In the genomic region with DNA sequence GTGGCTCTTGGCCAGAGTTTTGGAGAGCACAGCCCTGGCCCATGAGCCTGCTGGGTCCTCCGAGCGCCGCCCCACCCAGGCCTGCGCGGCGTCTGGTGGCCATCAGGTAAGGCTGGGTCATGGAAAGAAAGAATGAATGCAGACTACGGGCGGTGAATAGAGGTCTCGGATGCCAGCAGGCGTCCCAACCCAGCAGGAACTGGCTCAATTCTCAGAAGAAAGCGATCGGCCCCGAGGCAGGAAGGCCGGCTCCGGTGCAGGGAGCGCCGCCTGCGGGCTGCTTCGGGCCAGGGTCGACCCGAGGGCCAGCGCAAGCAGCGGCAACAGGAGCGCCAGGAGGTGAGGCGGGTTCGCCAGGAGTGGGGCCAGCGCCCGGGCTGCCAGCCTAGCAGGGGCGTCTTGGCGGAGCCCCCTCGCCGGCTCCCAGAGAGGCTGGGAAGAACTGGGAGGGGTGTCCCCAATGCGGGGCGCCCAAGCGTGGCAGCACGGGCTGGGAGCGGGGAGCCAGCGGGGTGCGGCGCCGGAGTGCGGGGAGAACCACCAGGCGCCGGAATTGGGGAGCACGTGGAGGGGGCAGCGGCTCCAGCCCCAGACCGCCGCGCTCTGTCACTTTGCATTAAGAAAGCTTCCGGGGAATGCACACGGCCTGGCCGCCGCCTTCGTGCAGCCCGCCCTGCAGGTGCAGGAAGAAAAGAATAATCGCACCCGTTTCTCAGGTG, we compare ENCODE assay signal across 9 cellular contexts. TPM values are rescaled to one million over a fixed set of nuclear protein-coding genes. Genes with fewer than 3 reads are reported as not detected.
DNase-seq lines count a peak whose midpoint lies in the region; ATAC-seq and TF ChIP-seq lines count a peak whose summit lies in the region.
"Had no signal": no experiment of that assay in that cellular context is flagged by ENCODE, and none has a peak within 500 bp of the region (broad histone marks: within the 10 kb centered on the region; RNA-seq: fewer than 3 reads in every experiment).

No MANE protein-coding gene starts in this region.

- TF ChIP-seq RAD21 in IMR-90 (IDR thresholded peaks at IDR 0.05; ENCODE audit: low read length), result no peak

- DNase-seq in DMS153 (lab: John Stamatoyannopoulos, UW) (peak; percentile 52), IMR-90 (no peak), left colon (peak; percentile 63 to 70), upper lobe of right lung (peak; percentile 89), activated gamma-delta T cell (lab: John Stamatoyannopoulos, UW) (no peak), SIG-M5 treated with dmso at 0.1 percent for 504 hours (lab: John Stamatoyannopoulos, UW; ENCODE audit: unreplicated experiment) (no peak), NCI-H2227 (lab: John Stamatoyannopoulos, UW; ENCODE audit: unreplicated experiment) (no peak)

- TF ChIP-seq POLR2A in IMR-90 (IDR thresholded peaks at IDR 0.05; ENCODE audit: low read depth, low read length), result no peak

- H3K4me1 ChIP-seq in IMR-90 (ENCODE audit: control insufficient read depth, insufficient read depth, low read length) (no peaks in the 10 kb centered on the region), upper lobe of right lung (peaks cover 4% of the 10 kb centered on the region)

- POLR2A ChIA-PET in IMR-90 (lab: Charles Lee; ENCODE audit: unreplicated experiment), result no interaction called here

- no peak overlapping the region for H3K56ac ChIP-seq in IMR-90 (ENCODE audit: extremely low read depth, insufficient read depth, low read length)

- no peaks in the 10 kb centered on the region for H3K9me1 ChIP-seq in IMR-90 (ENCODE audit: insufficient read depth, low read length)

- no peak overlapping the region for H2BK15ac ChIP-seq in IMR-90 (ENCODE audit: low read depth, low read length)

- no peak overlapping the region for H4K8ac ChIP-seq in IMR-90 (ENCODE audit: low read depth in 2 of 2, low read length in 2 of 2)

- H3K4me2 ChIP-seq in IMR-90 (ENCODE audit: low read depth, low read length), result no peak overlapping the region

- in situ Hi-C loops in IMR-90 (cut with MboI; ENCODE audit: low sequenced_read_pairs), result no loop called here

- H3K14ac ChIP-seq in IMR-90 (replicated peaks; ENCODE audit: low read depth, low read length), result no peak overlapping the region

- H3K36me3 Mint-ChIP-seq in activated T-helper 17 cell treated with anti-CD3 and anti-CD28 coated beads, Interleukin-2, amount 50 U/mL, for 72 hours (ENCODE audit: low read depth), result no peaks in the 10 kb centered on the region

- H2AFZ ChIP-seq in IMR-90 (replicated peaks; ENCODE audit: low read length, poor library complexity), result peak overlapping the region; percentile 44

- intact Hi-C loops in IMR-90 (cut with micrococcal nuclease) (no loop called here), left colon (cut with DNase I, micrococcal nuclease) (no loop called here), upper lobe of right lung (cut with DNase I) (no loop called here)

- H3K27ac ChIP-seq in IMR-90 (ENCODE audit: insufficient read depth, low read length) (no peak overlapping the region), upper lobe of right lung (peak overlapping the region; percentile 80)

- no peak overlapping the region for H3K18ac ChIP-seq in IMR-90 (ENCODE audit: low read depth, low read length)

- H4K5ac ChIP-seq in IMR-90 (ENCODE audit: low read depth, low read length), result no peak overlapping the region

- peaks cover 27% of the 10 kb centered on the region for H3K27me3 Mint-ChIP-seq in activated T-helper 17 cell treated with anti-CD3 and anti-CD28 coated beads, Interleukin-2, amount 50 U/mL, for 72 hours

- no peak; the same call in 1 of the 2 replicates for ATAC-seq in IMR-90 (ENCODE audit: low read depth)
- peak; percentile 7 for ATAC-seq in activated T-helper 17 cell treated with anti-CD3 and anti-CD28 coated beads, Interleukin-2, amount 50 U/mL, for 72 hours (replicated peaks)
- peak; percentile 80 for ATAC-seq in left colon
- ATAC-seq in upper lobe of right lung, result peak; percentile 94

- peak overlapping the region; percentile 40 for H3K4me3 Mint-ChIP-seq in activated T-helper 17 cell treated with anti-CD3 and anti-CD28 coated beads, Interleukin-2, amount 50 U/mL, for 72 hours

- no peak overlapping the region for H2BK120ac ChIP-seq in IMR-90 (ENCODE audit: low read depth, low read length)

- CTCF ChIA-PET in IMR-90 (lab: Yijun Ruan, JAX), result no interaction called here

- no TSS peak for BruUV-seq in IMR-90 (replicated peaks; lab: Mats Ljungman, UMichigan)

- no peak overlapping the region for H3K4ac ChIP-seq in IMR-90 (ENCODE audit: low read depth, low read length)

- no peak for TF ChIP-seq CTCF in IMR-90 (conservative IDR thresholded peaks at IDR 0.05; ENCODE audit: low read depth, low read length)
- peak; percentile 46 for TF ChIP-seq CTCF in upper lobe of right lung (IDR thresholded peaks at IDR 0.05)

- H3K4me1 Mint-ChIP-seq in activated T-helper 17 cell treated with anti-CD3 and anti-CD28 coated beads, Interleukin-2, amount 50 U/mL, for 72 hours, result no peaks in the 10 kb centered on the region

- no peak overlapping the region for H2AK9ac ChIP-seq in IMR-90 (replicated peaks; ENCODE audit: low read depth, low read length, poor library complexity)

- H4K91ac ChIP-seq in IMR-90 (ENCODE audit: insufficient read depth, low read depth, low read length), result no peak overlapping the region

- H4K20me1 ChIP-seq in IMR-90 (ENCODE audit: insufficient read depth, low read length), result no peaks in the 10 kb centered on the region

- H3K23ac ChIP-seq in IMR-90 (ENCODE audit: low read depth, low read length), result no peak overlapping the region

- no peak overlapping the region for H2BK20ac ChIP-seq in IMR-90 (ENCODE audit: low read depth, low read length)

- H3K27me3 ChIP-seq in IMR-90 (ENCODE audit: control insufficient read depth, insufficient read depth, low read length), result peaks cover 12% of the 10 kb centered on the region
- peaks cover 14% of the 10 kb centered on the region for H3K27me3 ChIP-seq in upper lobe of right lung

- H3K4me3 ChIP-seq in IMR-90 (ENCODE audit: insufficient read depth, low read depth, low read length), result no peak overlapping the region
- peak overlapping the region; percentile 55 for H3K4me3 ChIP-seq in upper lobe of right lung

- no peaks in the 10 kb centered on the region for H3K9me3 ChIP-seq in IMR-90 (ENCODE audit: control insufficient read depth, insufficient read depth, low read length)
- H3K9me3 ChIP-seq in upper lobe of right lung, result peaks cover 4% of the 10 kb centered on the region

- 9% methylated on average over 31 of the region's 57 CpGs; no CpG with 5 or more reads in 1 of the 2 experiments for WGBS in IMR-90 (ENCODE audit: extremely low coverage in 2 of 2, insufficient read length in 1 of 2), 2 experiments

- H2AK5ac ChIP-seq in IMR-90 (ENCODE audit: low read depth, low read length), result no peak overlapping the region

- H3K9ac ChIP-seq in IMR-90 (ENCODE audit: low read depth, low read length), result no peak overlapping the region

- H2BK5ac ChIP-seq in IMR-90 (ENCODE audit: low read depth, low read length, poor library complexity, severe bottlenecking), result no peak overlapping the region

- H3K27ac Mint-ChIP-seq in activated T-helper 17 cell treated with anti-CD3 and anti-CD28 coated beads, Interleukin-2, amount 50 U/mL, for 72 hours, result no peak overlapping the region

- H3K36me3 ChIP-seq in IMR-90 (ENCODE audit: control insufficient read depth, insufficient read depth, low read length), result no peaks in the 10 kb centered on the region
- H3K36me3 ChIP-seq in upper lobe of right lung, result no peaks in the 10 kb centered on the region

- no peaks in the 10 kb centered on the region for H3K79me1 ChIP-seq in IMR-90 (ENCODE audit: low read depth in 1 of 2, low read length in 2 of 2)

- H3K9me3 Mint-ChIP-seq in activated T-helper 17 cell treated with anti-CD3 and anti-CD28 coated beads, Interleukin-2, amount 50 U/mL, for 72 hours, result no peaks in the 10 kb centered on the region

- dilution Hi-C loops in IMR-90 (cut with HindIII; ENCODE audit: low sequenced_read_pairs, unreplicated experiment), result no loop called here

TF ChIP-seq in IMR-90, 13 proteins besides CTCF, POLR2A, EP300 and RAD21:
- TF ChIP-seq USF2 (IDR thresholded peaks at IDR 0.05; ENCODE audit: low read depth, low read length) (no peak), MXI1 (IDR thresholded peaks at IDR 0.05; ENCODE audit: borderline replicate concordance, low read depth, low read length) (no peak), CEBPB (IDR thresholded peaks at IDR 0.05; ENCODE audit: low read depth, low read length) (no peak), SMC3 (IDR thresholded peaks at IDR 0.05; ENCODE audit: low read depth, low read length) (no peak), RCOR1 (IDR thresholded peaks at IDR 0.05; ENCODE audit: insufficient replicate concordance, low read length) (no peak), BHLHE40 (IDR thresholded peaks at IDR 0.05; ENCODE audit: low read depth, low read length) (no peak), NFE2L2 (IDR thresholded peaks at IDR 0.05; ENCODE audit: low read depth, low read length) (no peak), RFX5 (IDR thresholded peaks at IDR 0.05; ENCODE audit: low read depth, low read length) (no peak), MAFK (IDR thresholded peaks at IDR 0.05; ENCODE audit: low read depth, low read length) (no peak), MAZ (IDR thresholded peaks at IDR 0.05; ENCODE audit: borderline replicate concordance, low read depth, low read length) (no peak), ELK1 (IDR thresholded peaks at IDR 0.05; ENCODE audit: borderline replicate concordance, low read depth, low read length) (no peak), CHD1 (IDR thresholded peaks at IDR 0.05; ENCODE audit: low read depth, low read length) (no peak), FOS (IDR thresholded peaks at IDR 0.05; ENCODE audit: low read depth, low read length) (no peak)

RNA-seq across cellular contexts. Expression of gene TMC5, which starts 7.1 kb away (rescaled TPM):
- total RNA-seq in IMR-90 (2012; rRNA removed) (not detected in 2 replicates), left colon (100 to 1,000 TPM in 1 of 2 donors, 10 to 100 TPM in 1; 91.2 to 225 TPM), upper lobe of right lung (68.7 TPM)
- polyA plus RNA-seq in IMR-90 (2012; rRNA removed), result not detected in 2 replicates
- polyA plus RNA-seq in IMR-90 (2012; cell fraction: cytosol; rRNA removed), result not detected in 2 replicates
- polyA plus RNA-seq in IMR-90 (2012; cell fraction: nucleus; rRNA removed; ENCODE audit: low replicate concordance), result not detected in 2 replicates
- total RNA-seq in activated T-helper 17 cell treated with anti-CD3 and anti-CD28 coated beads, Interleukin-2, amount 50 U/mL, for 72 hours, result under 1 TPM; 0.09 to 0.32 TPM
- total RNA-seq: glomerular endothelial cell had no signal

Comparison
In these comparisons a context has a peak if more than half of its experiments do, and no peak if none do; other contexts are left out.
1. DNase-seq: peak in DMS153 (single experiment), left colon (2 of 2) and upper lobe of right lung (single experiment); none in IMR-90 (single experiment), activated gamma-delta T cell (single experiment), SIG-M5 treated with dmso at 0.1 percent for 504 hours (single experiment) and NCI-H2227 (single experiment).
2. RNA of gene TMC5, which starts 7.1 kb away (total RNA-seq): 91.2 to 225 TPM in left colon and 68.7 TPM in upper lobe of right lung (single experiment); 0.09 to 0.32 TPM in activated T-helper 17 cell treated with anti-CD3 and anti-CD28 coated beads, Interleukin-2, amount 50 U/mL, for 72 hours and not detected in IMR-90; every median in the first group is over 10 times any median in the second.